In the genomic region with DNA sequence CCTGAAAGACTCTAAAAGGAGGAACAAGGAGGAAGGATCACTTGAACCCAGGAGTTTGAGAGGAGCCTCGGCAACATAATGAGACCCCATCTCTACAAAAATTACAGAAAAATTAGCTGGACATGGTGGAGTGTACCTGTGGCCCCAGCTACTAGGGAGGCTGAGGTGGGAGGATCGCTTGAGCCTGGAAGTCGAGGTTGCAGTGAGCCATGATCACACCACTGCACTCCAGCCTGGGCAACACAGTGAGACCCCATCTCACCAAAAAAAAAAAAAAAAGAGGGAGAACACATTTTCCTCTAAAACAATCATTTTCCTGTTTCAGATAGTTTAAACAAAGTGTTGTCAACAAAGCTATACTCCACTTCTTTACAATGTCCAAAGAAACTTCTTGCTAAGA, we compare ENCODE assay signal across 1 cellular context.
TF ChIP-seq lines count a peak whose summit lies in the region.

No MANE protein-coding gene starts in this region.

TF ChIP-seq in HepG2, 621 proteins besides CTCF, POLR2A, EP300 and RAD21:
- no peak for TF ChIP-seq NAIF1 (CRISPR knock-in tag; IDR thresholded peaks at IDR 0.05; ENCODE audit: borderline replicate concordance)
- TF ChIP-seq ZNF510 (CRISPR knock-in tag; IDR thresholded peaks at IDR 0.05; ENCODE audit: low read depth) = no peak
- TF ChIP-seq NFKB2 (CRISPR knock-in tag; IDR thresholded peaks at IDR 0.05; ENCODE audit: borderline replicate concordance) = no peak
- TF ChIP-seq ZNF232 (CRISPR knock-in tag; IDR thresholded peaks at IDR 0.05; ENCODE audit: borderline replicate concordance) = no peak
- no peak for TF ChIP-seq ZC3H13 (CRISPR knock-in tag; IDR thresholded peaks at IDR 0.05)
- TF ChIP-seq ZNF121 (CRISPR knock-in tag; IDR thresholded peaks at IDR 0.05) = peak; percentile 91
- no peak for TF ChIP-seq ZNF17 (CRISPR knock-in tag; IDR thresholded peaks at IDR 0.05)
- no peak for TF ChIP-seq ZNF335 (CRISPR knock-in tag; IDR thresholded peaks at IDR 0.05)
- TF ChIP-seq ZMYM3 (CRISPR knock-in tag; IDR thresholded peaks at IDR 0.05) = 0 out of 2 replicates have a peak, but pooled peaks have one; percentile 14
- no peak for TF ChIP-seq MBNL3 (CRISPR knock-in tag; conservative IDR thresholded peaks at IDR 0.05)
- TF ChIP-seq ZNF761 (CRISPR knock-in tag; conservative IDR thresholded peaks at IDR 0.05) = no peak
- TF ChIP-seq ZNF569 (CRISPR knock-in tag; IDR thresholded peaks at IDR 0.05; ENCODE audit: borderline replicate concordance) = no peak
- no peak for TF ChIP-seq KLF16 (CRISPR knock-in tag; IDR thresholded peaks at IDR 0.05)
- TF ChIP-seq ZNF274 (CRISPR knock-in tag; IDR thresholded peaks at IDR 0.05) = no peak
TF ChIP-seq in HepG2: peak in this region for 2.
